ENCODE assay signal across 24 cellular contexts in genomic region chr7:68868975-68869374, GRCh38.
A peak's percentile ranks its signal among the peaks of the same experiment; 100 is the strongest.
DNase-seq lines count a peak whose midpoint lies in the region; ATAC-seq and TF ChIP-seq lines count a peak whose summit lies in the region.
"Had no signal": no experiment of that assay in that cellular context is flagged by ENCODE, and none has a peak within 500 bp of the region (broad histone marks: within the 10 kb centered on the region; RNA-seq: fewer than 3 reads in every experiment).

No MANE protein-coding gene starts in this region.

- no peak overlapping the region for H2BK120ac ChIP-seq in neuronal stem cell (ENCODE audit: low read depth, low read length)

- peak; percentile 49 for DNase-seq in Ammon's horn (ENCODE audit: low spot score)
- DNase-seq in astrocyte of the hippocampus (ENCODE audit: low read depth, low spot score), result peak; percentile 9
- DNase-seq in head of caudate nucleus, result peak in 23 of 42 donors; percentile 4 to 61 (median 21)
- DNase-seq in neuronal stem cell (ENCODE audit: low spot score), result no peak
- DNase-seq in osteocyte (ENCODE audit: extremely low spot score, unreplicated experiment), result no peak
- DNase-seq in activated naive CD4-positive, alpha-beta T cell treated with anti-CD3 and anti-CD28 coated beads, Interleukin-2, amount 50 U/mL, for 72 hours (ENCODE audit: low spot score in 2 of 2), result no peak
- DNase-seq: ACHN, Calu3, DND-41, HFFc6, KG1, MG63, NCI-H1105 treated with DMSO at 0.1 percent for 48 hours, NCI-H2029, NCI-H446, NCI-H524 treated with DMSO at 0.1 percent for 48 hours, NCI-H774, SHP77 had no signal

- no peaks in the 10 kb centered on the region for H3K79me1 ChIP-seq in neuronal stem cell (ENCODE audit: low read depth, low read length)

- H3K14ac ChIP-seq in neuronal stem cell (ENCODE audit: low read length), result peak overlapping the region; percentile 77

- H3K23ac ChIP-seq in neuronal stem cell (ENCODE audit: low read depth, low read length, poor library complexity), result peak overlapping the region; percentile 76

- no peaks in the 10 kb centered on the region for H3K4me1 ChIP-seq in neuronal stem cell (ENCODE audit: control insufficient read depth in 2 of 2, insufficient read depth in 1 of 2, low read depth in 1 of 2, low read length in 2 of 2)
- H3K4me1 ChIP-seq: HAP-1 had no signal

- intact Hi-C loops in head of caudate nucleus (cut with DNase I), result no loop called here

- WGBS in neuronal stem cell (ENCODE audit: extremely low coverage in 2 of 2, insufficient read length in 2 of 2, insufficient replicate concordance in 1 of 2), 2 donors, result no CpG with 5 or more reads among the region's 6 CpGs

- no peaks in the 10 kb centered on the region for H3K27me3 ChIP-seq in neuronal stem cell (ENCODE audit: control insufficient read depth in 3 of 3, insufficient read depth in 3 of 3, low read depth in 1 of 3, low read length in 3 of 3)
- H3K27me3 ChIP-seq: MG63 had no signal

- H3K4me3 Mint-ChIP-seq in osteocyte (ENCODE audit: unreplicated experiment), result no peak overlapping the region
- H3K4me3 Mint-ChIP-seq: GM23338, HFFc6 had no signal

- no peak overlapping the region for H3K27ac Mint-ChIP-seq in osteocyte (ENCODE audit: unreplicated experiment)
- H3K27ac Mint-ChIP-seq in activated naive CD4-positive, alpha-beta T cell treated with anti-CD3 and anti-CD28 coated beads, Interleukin-2, amount 50 U/mL, for 72 hours, result no peak overlapping the region
- H3K27ac Mint-ChIP-seq: GM23338, HFFc6 had no signal

- no peak overlapping the region for H3K4ac ChIP-seq in neuronal stem cell (ENCODE audit: low read length)

- H2AFZ ChIP-seq in neuronal stem cell (ENCODE audit: low read length), result no peak overlapping the region
- H2AFZ ChIP-seq: GM23338 had no signal

- no peak overlapping the region for H4K8ac ChIP-seq in neuronal stem cell (ENCODE audit: low read depth, low read length)

- no peak for TF ChIP-seq CTCF in osteocyte (IDR thresholded peaks at IDR 0.05)

- peak overlapping the region; percentile 35 for H3K18ac ChIP-seq in neuronal stem cell (ENCODE audit: low read length)

- H2AK5ac ChIP-seq in neuronal stem cell (ENCODE audit: low read depth, low read length), result no peak overlapping the region

- H3K36me3 ChIP-seq in neuronal stem cell (replicated peaks in 1 of 2; ENCODE audit: control insufficient read depth in 2 of 2, insufficient read depth in 2 of 2, low read length in 2 of 2), result no peaks in the 10 kb centered on the region
- H3K36me3 ChIP-seq: HAP-1, MG63 had no signal

- no peak overlapping the region for H3K9ac ChIP-seq in neuronal stem cell (ENCODE audit: low read depth, low read length, poor library complexity)

- no peak overlapping the region for H2BK12ac ChIP-seq in neuronal stem cell (ENCODE audit: low read length)

- H3K4me3 ChIP-seq in neuronal stem cell (ENCODE audit: low read length in 2 of 2), result peak overlapping the region in 1 of 2 donors; percentile 25
- H3K4me3 ChIP-seq: GM23338, HAP-1, MG63 had no signal

- H3K9me3 Mint-ChIP-seq in osteocyte (ENCODE audit: unreplicated experiment), result no peaks in the 10 kb centered on the region
- H3K9me3 Mint-ChIP-seq in activated naive CD4-positive, alpha-beta T cell treated with anti-CD3 and anti-CD28 coated beads, Interleukin-2, amount 50 U/mL, for 72 hours, result peaks cover 31 to 33% of the 10 kb centered on the region in 2 donors

- H3K27ac ChIP-seq in neuronal stem cell (replicated peaks; ENCODE audit: low read length), result no peak overlapping the region
- H3K27ac ChIP-seq: 22Rv1, RWPE1 had no signal

- H4K91ac ChIP-seq in neuronal stem cell (ENCODE audit: low read depth, low read length, poor library complexity), result no peak overlapping the region

- H3K4me2 ChIP-seq in neuronal stem cell (ENCODE audit: insufficient read depth, low read length, poor library complexity, severe bottlenecking), result no peak overlapping the region
- H3K4me2 ChIP-seq: GM23338 had no signal

- no peaks in the 10 kb centered on the region for H3K4me1 Mint-ChIP-seq in osteocyte (ENCODE audit: unreplicated experiment)
- H3K4me1 Mint-ChIP-seq: GM23338 had no signal

- H3K36me3 Mint-ChIP-seq in osteocyte (ENCODE audit: unreplicated experiment), result no peaks in the 10 kb centered on the region
- peaks cover 0 to 12% of the 10 kb centered on the region in 2 donors for H3K36me3 Mint-ChIP-seq in activated naive CD4-positive, alpha-beta T cell treated with anti-CD3 and anti-CD28 coated beads, Interleukin-2, amount 50 U/mL, for 72 hours

- ATAC-seq in activated naive CD4-positive, alpha-beta T cell treated with anti-CD3 and anti-CD28 coated beads, Interleukin-2, amount 50 U/mL, for 72 hours, result no peak
- ATAC-seq in GM19455 (IDR thresholded peaks at IDR 0.05; ENCODE audit: unreplicated experiment), result no peak
- ATAC-seq: GM23338, Panc1 had no signal

- H3K27me3 Mint-ChIP-seq in osteocyte (ENCODE audit: unreplicated experiment), result peaks cover 24% of the 10 kb centered on the region

- no peaks in the 10 kb centered on the region for H3K9me3 ChIP-seq in neuronal stem cell (replicated peaks in 1 of 2; ENCODE audit: control insufficient read depth in 2 of 2, insufficient read depth in 1 of 2, low read depth in 1 of 2, low read length in 2 of 2)
- H3K9me3 ChIP-seq: HAP-1, MG63 had no signal

- H2BK5ac ChIP-seq in neuronal stem cell (ENCODE audit: low read length), result no peak overlapping the region

- no peak overlapping the region for H2BK15ac ChIP-seq in neuronal stem cell (ENCODE audit: low read length)

Comparison
In these comparisons a context has a peak if more than half of its experiments do, and no peak if none do; other contexts are left out.
1. DNase-seq: peak in Ammon's horn (single experiment), astrocyte of the hippocampus (single experiment) and head of caudate nucleus (23 of 42); none in neuronal stem cell (single experiment), osteocyte (single experiment) and activated naive CD4-positive, alpha-beta T cell treated with anti-CD3 and anti-CD28 coated beads, Interleukin-2, amount 50 U/mL, for 72 hours (0 of 2).